ENCODE assay signal across 31 cellular contexts in the genomic region with DNA sequence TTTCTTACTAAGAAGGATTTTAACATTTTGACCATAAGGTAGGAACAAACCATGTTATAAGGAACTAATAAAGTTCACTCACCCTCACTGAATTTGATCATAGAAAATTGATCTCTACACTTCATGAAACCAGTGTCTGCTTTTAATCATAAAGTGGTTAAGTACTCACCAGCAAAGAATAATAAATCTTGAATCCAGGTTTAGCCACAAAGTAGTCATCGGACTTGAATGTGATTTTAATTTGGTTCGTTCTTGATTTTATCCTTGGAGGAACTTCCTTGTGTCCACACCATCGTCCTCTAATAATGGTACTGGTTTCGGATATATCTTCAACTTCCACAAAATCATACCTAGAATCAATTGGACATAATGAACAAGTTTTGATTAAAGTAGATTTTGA. TPM values are rescaled to one million over a fixed set of nuclear protein-coding genes. Genes with fewer than 3 reads are reported as not detected.
"Had no signal": no experiment of that assay in that cellular context is flagged by ENCODE, and none has a peak within 500 bp of the region (broad histone marks: within the 10 kb centered on the region; RNA-seq: fewer than 3 reads in every experiment).

No MANE protein-coding gene starts in this region.

- H3K4me3 Mint-ChIP-seq: mesothelial cell of epicardium; naive thymus-derived CD4-positive, alpha-beta T cell; natural killer cell treated with Interleukin-12 subunit alpha and Interleukin-12 subunit beta and Interleukin-15 and Interleukin-18, amount 100 ng/mL, for 72 hours; stimulated activated naive B cell treated with anti-CD40 and anti-IgM and Interleukin-4, amounts not matched to agents 10 μg/mL and 1 μg/mL and 100 μg/mL, for 72 hours had no signal

- FAIRE-seq: urothelium cell line had no signal

- H3K4me2 ChIP-seq: smooth muscle cell had no signal

- H3K9me3 Mint-ChIP-seq: mesothelial cell of epicardium; natural killer cell treated with Interleukin-12 subunit alpha and Interleukin-12 subunit beta and Interleukin-15 and Interleukin-18, amount 100 ng/mL, for 72 hours; stimulated activated naive B cell treated with anti-CD40 and anti-IgM and Interleukin-4, amounts not matched to agents 10 μg/mL and 1 μg/mL and 100 μg/mL, for 72 hours had no signal

- H3K27me3 Mint-ChIP-seq: naive thymus-derived CD4-positive, alpha-beta T cell; natural killer cell treated with Interleukin-12 subunit alpha and Interleukin-12 subunit beta and Interleukin-15 and Interleukin-18, amount 100 ng/mL, for 72 hours; progenitor cell of endocrine pancreas; stimulated activated naive B cell treated with anti-CD40 and anti-IgM and Interleukin-4, amounts not matched to agents 10 μg/mL and 1 μg/mL and 100 μg/mL, for 72 hours had no signal

- H3K36me3 Mint-ChIP-seq: naive thymus-derived CD4-positive, alpha-beta T cell; natural killer cell treated with Interleukin-12 subunit alpha and Interleukin-12 subunit beta and Interleukin-15 and Interleukin-18, amount 100 ng/mL, for 72 hours; stimulated activated naive B cell treated with anti-CD40 and anti-IgM and Interleukin-4, amounts not matched to agents 10 μg/mL and 1 μg/mL and 100 μg/mL, for 72 hours had no signal

- H3K4me1 ChIP-seq: left ventricle myocardium inferior, right atrium auricular region, right lobe of liver, testis, thyroid gland, transverse colon, upper lobe of right lung had no signal

- ATAC-seq: mucosa of descending colon; naive thymus-derived CD4-positive, alpha-beta T cell; natural killer cell treated with Interleukin-12 subunit alpha and Interleukin-12 subunit beta and Interleukin-15 and Interleukin-18, amount 100 ng/mL, for 72 hours; right lobe of liver; stimulated activated naive B cell treated with anti-CD40 and anti-IgM and Interleukin-4, amounts not matched to agents 10 μg/mL and 1 μg/mL and 100 μg/mL, for 72 hours; stimulated activated naive CD8-positive, alpha-beta T cell treated with anti-CD3 and anti-CD28 coated beads, Interleukin-15, Interleukin-2, amounts not matched to agents 100 U/mL and 50 U/mL, for 24 hours; upper lobe of right lung had no signal

- H3K4me3 ChIP-seq: left ventricle myocardium inferior, lung, mucosa of descending colon, ovary, right atrium auricular region, right lobe of liver, smooth muscle cell, stomach, testis, thyroid gland, transverse colon, upper lobe of right lung had no signal

- H3K9me3 ChIP-seq: left ventricle myocardium inferior, mucosa of descending colon, ovary, right atrium auricular region, right lobe of liver, stomach, testis, thyroid gland, transverse colon, upper lobe of right lung had no signal

- H3K36me3 ChIP-seq: left ventricle myocardium inferior, ovary, right atrium auricular region, right lobe of liver, stomach, thyroid gland, transverse colon, upper lobe of right lung had no signal

- H3K27ac Mint-ChIP-seq: mesothelial cell of epicardium; naive thymus-derived CD4-positive, alpha-beta T cell; natural killer cell treated with Interleukin-12 subunit alpha and Interleukin-12 subunit beta and Interleukin-15 and Interleukin-18, amount 100 ng/mL, for 72 hours; progenitor cell of endocrine pancreas; stimulated activated naive B cell treated with anti-CD40 and anti-IgM and Interleukin-4, amounts not matched to agents 10 μg/mL and 1 μg/mL and 100 μg/mL, for 72 hours had no signal

- H3K27me3 ChIP-seq: ovary, right atrium auricular region, right lobe of liver, stomach, testis, thyroid gland, transverse colon, upper lobe of right lung had no signal

- H3K27ac ChIP-seq: left ventricle myocardium inferior, ovary, right atrium auricular region, right lobe of liver, stomach, testis, thyroid gland, transverse colon, upper lobe of right lung had no signal

- H3K4me1 Mint-ChIP-seq: mesothelial cell of epicardium; naive thymus-derived CD4-positive, alpha-beta T cell; stimulated activated naive B cell treated with anti-CD40 and anti-IgM and Interleukin-4, amounts not matched to agents 10 μg/mL and 1 μg/mL and 100 μg/mL, for 72 hours had no signal

- DNase-seq: islet precursor cell; left ventricle myocardium inferior; mesendoderm; mucosa of descending colon; naive thymus-derived CD4-positive, alpha-beta T cell; ovary; right lobe of liver; stimulated activated CD4-positive, alpha-beta T cell treated with anti-CD3 and anti-CD28 coated beads, Interleukin-1b, Interleukin-23, amount 100 ng/mL, for 48 hours; stimulated activated CD4-positive, alpha-beta T cell treated with anti-CD3 and anti-CD28 coated beads, Interleukin-2, amount 100 ng/mL, for 48 hours; stimulated activated naive B cell treated with anti-CD40 and anti-IgM and Interleukin-4, amounts not matched to agents 10 μg/mL and 1 μg/mL and 100 μg/mL, for 72 hours; stimulated activated naive CD8-positive, alpha-beta T cell treated with anti-CD3 and anti-CD28 coated beads, Interleukin-15, Interleukin-2, amounts not matched to agents 100 U/mL and 50 U/mL, for 24 hours; stomach; testis; thyroid gland; transverse colon; upper lobe of right lung had no signal

RNA-seq across cellular contexts. Expression of a gene that starts 40.5 kb away (rescaled TPM):
- total RNA-seq: kidney epithelial cell; left ventricle myocardium inferior; lower leg skin; lung; mesothelial cell of epicardium; mucosa of descending colon; myocyte; naive thymus-derived CD4-positive, alpha-beta T cell; natural killer cell treated with Interleukin-12 subunit alpha and Interleukin-12 subunit beta and Interleukin-15 and Interleukin-18, amount 100 ng/mL, for 72 hours; omental fat pad; ovary; progenitor cell of endocrine pancreas; pulmonary artery endothelial cell; renal cortical epithelial cell; right atrium auricular region; right lobe of liver; skeletal muscle tissue; smooth muscle cell; stomach; transverse colon; upper lobe of right lung had no signal
- polyA plus RNA-seq: lung; naive thymus-derived CD4-positive, alpha-beta T cell; neural cell; ovary; smooth muscle cell; stomach had no signal
